Comparison of ENCODE assay signal across 16 cellular contexts in genomic region chr15:37204698-37205097, GRCh38.
DNase-seq lines count a peak whose midpoint lies in the region; ATAC-seq, FAIRE-seq and TF ChIP-seq lines count a peak whose summit lies in the region.
"Had no signal": no experiment of that assay in that cellular context is flagged by ENCODE, and none has a peak within 500 bp of the region (broad histone marks: within the 10 kb centered on the region; RNA-seq: fewer than 3 reads in every experiment).

No MANE protein-coding gene starts in this region.

- H3K9me3 ChIP-seq in SK-N-MC (ENCODE audit: low read depth, low read length), result no peaks in the 10 kb centered on the region
- H3K9me3 ChIP-seq in kidney (ENCODE audit: control insufficient read depth in 1 of 2, low read length in 2 of 2), result no peaks in the 10 kb centered on the region
- H3K9me3 ChIP-seq: psoas muscle, tibial nerve had no signal

- peak; percentile 13 for FAIRE-seq in kidney (lab: Jason Lieb, UNC)
- FAIRE-seq: GM12892, keratinocyte had no signal

- TF ChIP-seq CTCF in BJ (IDR thresholded peaks at IDR 0.05; ENCODE audit: insufficient read depth, low read depth, low read length), result 0 out of 2 replicates have a peak, but pooled peaks have one; percentile 6
- no peak for TF ChIP-seq CTCF in kidney (IDR thresholded peaks at IDR 0.05; ENCODE audit: borderline replicate concordance, extremely low read depth, insufficient read depth)

- intact Hi-C loops in kidney (cut with DNase I), result no loop called here

- CTCF ChIA-PET in BJ (lab: Yijun Ruan, JAX), result interaction anchor here (1.0 kb wide), 1 partner anchor 675 kb away, joined by 3 read pairs; no protein-coding TSS in a partner anchor

- H3K9ac ChIP-seq in SK-N-MC (ENCODE audit: insufficient read length) (no peak overlapping the region), kidney (ENCODE audit: low read length in 2 of 2) (no peak overlapping the region)

- H3K27me3 ChIP-seq in BJ (ENCODE audit: control insufficient read depth, insufficient read depth, low read length), result no peaks in the 10 kb centered on the region
- H3K27me3 ChIP-seq: tibial nerve had no signal

- POLR2A ChIA-PET in BJ (lab: Charles Lee), result no interaction called here

- ATAC-seq in effector memory CD8-positive, alpha-beta T cell (replicated peaks), result no peak
- ATAC-seq in GM19463 (IDR thresholded peaks at IDR 0.05; ENCODE audit: unreplicated experiment), result no peak
- ATAC-seq: psoas muscle had no signal

- H3K27ac Mint-ChIP-seq in effector memory CD8-positive, alpha-beta T cell, result no peak overlapping the region

- no peaks in the 10 kb centered on the region for H3K4me1 ChIP-seq in kidney (ENCODE audit: control insufficient read depth in 1 of 2, insufficient read depth in 1 of 2, low read depth in 1 of 2, low read length in 2 of 2)
- H3K4me1 ChIP-seq: psoas muscle, tibial nerve had no signal

- DNase-seq in BJ (ENCODE audit: low read depth) (no peak), HT-29 (ENCODE audit: low spot score) (peak; percentile 35), SK-N-MC (ENCODE audit: low read depth, low spot score) (peak; percentile 12), kidney (no peak), NCI-H2081 treated with DMSO at 0.1 percent for 48 hours (lab: John Stamatoyannopoulos, UW) (no peak), LoVo (ENCODE audit: low spot score) (no peak)
- no peak for DNase-seq in effector memory CD8-positive, alpha-beta T cell
- DNase-seq: activated gamma-delta T cell treated with Interleukin-2 at 50 U/mL for 16 hours, AML-193, DND-41, psoas muscle, Right ventricle myocardium superior had no signal

- no peak overlapping the region for H3K4me3 Mint-ChIP-seq in effector memory CD8-positive, alpha-beta T cell

- H3K27me3 Mint-ChIP-seq in effector memory CD8-positive, alpha-beta T cell, result no peaks in the 10 kb centered on the region

- H3K4me3 ChIP-seq in BJ (ENCODE audit: low read depth, low read length) (no peak overlapping the region), SK-N-MC (no peak overlapping the region), kidney (ENCODE audit: low read length in 2 of 2) (peak overlapping the region in 1 of 2 donors; percentile 9)
- H3K4me3 ChIP-seq: psoas muscle, tibial nerve had no signal

- H3K27ac ChIP-seq in SK-N-MC, result no peak overlapping the region
- no peak overlapping the region for H3K27ac ChIP-seq in kidney (ENCODE audit: low read depth in 2 of 2, low read length in 2 of 2)
- H3K27ac ChIP-seq: psoas muscle, tibial nerve had no signal

- H3K36me3 Mint-ChIP-seq in effector memory CD8-positive, alpha-beta T cell (ENCODE audit: insufficient read depth), result no peaks in the 10 kb centered on the region

- H3K4me1 Mint-ChIP-seq in effector memory CD8-positive, alpha-beta T cell (ENCODE audit: low read depth in 2 of 2), result no peaks in the 10 kb centered on the region

- H3K36me3 ChIP-seq in BJ (ENCODE audit: control insufficient read depth, insufficient read depth, low read length) (no peaks in the 10 kb centered on the region), SK-N-MC (ENCODE audit: insufficient read depth, low read length) (no peaks in the 10 kb centered on the region), kidney (ENCODE audit: control insufficient read depth in 1 of 2, insufficient read depth in 2 of 2, low read length in 2 of 2) (no peaks in the 10 kb centered on the region)
- H3K36me3 ChIP-seq: tibial nerve had no signal

- no peaks in the 10 kb centered on the region for H3K9me3 Mint-ChIP-seq in effector memory CD8-positive, alpha-beta T cell

Comparison
In these comparisons a context has a peak if more than half of its experiments do, and no peak if none do; other contexts are left out.
1. DNase-seq: peak in HT-29 (single experiment) and SK-N-MC (single experiment); none in BJ (single experiment), kidney (single experiment), effector memory CD8-positive, alpha-beta T cell (0 of 3), NCI-H2081 treated with DMSO at 0.1 percent for 48 hours (single experiment) and LoVo (single experiment).